Comparison of ENCODE assay signal across 8 cellular contexts in the genomic region with DNA sequence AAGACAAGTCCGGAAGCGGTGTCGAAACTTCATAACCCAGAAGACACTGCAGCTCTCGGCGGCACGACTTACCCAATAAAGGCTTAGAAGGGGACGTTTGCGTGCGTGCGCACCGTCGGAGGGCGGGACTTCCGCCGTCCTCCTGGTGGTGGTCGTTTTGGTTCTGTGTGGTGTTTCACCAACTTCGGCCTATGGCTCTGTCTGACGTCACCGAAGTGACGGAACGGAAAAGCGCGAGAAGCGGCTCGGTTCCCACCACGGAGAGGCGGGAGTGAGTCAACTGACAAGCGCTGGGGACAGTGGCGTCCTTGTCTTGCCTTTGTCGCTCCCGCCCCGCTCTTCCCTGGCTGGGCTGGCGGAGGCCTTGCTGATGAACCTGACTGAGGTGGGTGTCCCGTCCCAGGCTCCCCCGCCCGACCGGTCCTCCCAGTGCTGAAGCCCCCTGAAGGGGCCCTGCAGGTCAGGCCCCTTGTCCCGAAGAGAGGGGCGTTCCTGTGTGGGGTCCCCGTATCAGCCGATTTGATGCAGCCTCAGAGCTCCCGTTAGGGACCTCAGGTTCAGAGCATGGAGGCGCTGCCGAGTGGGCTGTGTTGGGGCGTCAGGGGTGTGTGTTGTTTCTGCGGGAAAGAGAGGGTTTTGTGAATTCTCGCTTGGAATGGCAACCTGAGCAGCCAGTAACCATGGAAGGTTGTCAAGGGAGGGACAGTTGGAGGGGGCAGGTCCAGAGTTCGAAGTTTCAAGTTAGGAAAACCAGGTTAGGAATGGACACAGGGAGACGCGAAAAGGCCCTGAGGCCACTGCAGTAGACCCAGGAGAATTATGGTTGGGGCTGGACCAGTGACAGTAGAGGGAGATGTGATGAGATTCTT.
DNase-seq lines count a peak whose midpoint lies in the region; ATAC-seq and TF ChIP-seq lines count a peak whose summit lies in the region.

Gene ZNF548, plus strand, starts transcription at position 125 of the 869 bp plus-strand sequence. Its CDS starts 246 bp downstream, at position 371.

- DNase-seq in AG10803 (ENCODE audit: low read depth) = peak; percentile 99
- DNase-seq in NCI-H446 (lab: John Stamatoyannopoulos, UW) = peak; percentile 93 to 98
- peak; percentile 96 for DNase-seq in activated CD4-positive, CD25-positive, alpha-beta regulatory T cell treated with anti-CD3 and anti-CD28 coated beads, Interleukin-2, amount 50 U/mL, for 16 hours (ENCODE audit: low read depth, low spot score)
- DNase-seq in central memory CD8-positive, alpha-beta T cell (ENCODE audit: low spot score in 2 of 2) = peak; percentile 96 to 98
- DNase-seq in iris pigment epithelial cell (ENCODE audit: low read depth) = peak; percentile 99
- peak; percentile 95 for DNase-seq in stimulated activated CD4-positive, alpha-beta T cell treated with anti-CD3 and anti-CD28 coated beads, Interleukin-12 subunit alpha, Interleukin-12 subunit beta, amount 100 ng/mL, for 4 hours

- H3K4me1 Mint-ChIP-seq in central memory CD8-positive, alpha-beta T cell = peaks cover 42% of the 10 kb centered on the region

- peak within 1 kb of the TSS; percentile 95 for H3K4me3 ChIP-seq in AG10803 (ENCODE audit: low read length)

- H3K4me3 Mint-ChIP-seq in central memory CD8-positive, alpha-beta T cell = peak within 1 kb of the TSS; percentile 84

- peak; percentile 97 for ATAC-seq in GM19023 (IDR thresholded peaks at IDR 0.05; ENCODE audit: unreplicated experiment)
- ATAC-seq in HG03280 (IDR thresholded peaks at IDR 0.05; ENCODE audit: unreplicated experiment) = peak; percentile 97
- ATAC-seq in central memory CD8-positive, alpha-beta T cell (replicated peaks; ENCODE audit: extremely low read depth, poor library complexity, severe bottlenecking) = peak; percentile 99

- H3K36me3 Mint-ChIP-seq in central memory CD8-positive, alpha-beta T cell (ENCODE audit: insufficient read depth) = peaks cover 23% of the 10 kb centered on the region

- no peaks in the 10 kb centered on the region for H3K9me3 Mint-ChIP-seq in central memory CD8-positive, alpha-beta T cell

- TF ChIP-seq CTCF in AG10803 (conservative IDR thresholded peaks at IDR 0.05; ENCODE audit: low read length) = peak; percentile 30

- H3K27me3 Mint-ChIP-seq in central memory CD8-positive, alpha-beta T cell = no peaks in the 10 kb centered on the region

- peak within 1 kb of the TSS; percentile 97 for H3K27ac Mint-ChIP-seq in central memory CD8-positive, alpha-beta T cell (ENCODE audit: low read depth)

Comparison
In these comparisons a context has a peak if more than half of its experiments do, and no peak if none do; other contexts are left out.
1. Peak in every context shown above with its lines: DNase-seq, ATAC-seq and H3K4me3 ChIP-seq.